ENCODE assay signal across 8 cellular contexts in genomic region chr22:42283288-42284229, GRCh38. TPM values are rescaled to one million over a fixed set of nuclear protein-coding genes. Genes with fewer than 3 reads are reported as not detected.
A peak's percentile ranks its signal among the peaks of the same experiment; 100 is the strongest.
DNase-seq lines count a peak whose midpoint lies in the region; TF ChIP-seq lines count a peak whose summit lies in the region.

No MANE protein-coding gene starts in this region.

- peaks cover 0 to 37% (median 0%) of the 10 kb centered on the region in 11 experiments; a peak in 9 of 22 replicates for H4K20me1 ChIP-seq in BLaER1 treated with 17β-estradiol and CSF1 and Interleukin-3, amounts not matched to agents 10 nM and 100 nM

- peak overlapping the region; percentile 76 to 100 (median 96) for H3K4me2 ChIP-seq in BLaER1 treated with 17β-estradiol and CSF1 and Interleukin-3, amounts not matched to agents 10 nM and 100 nM

- H3K4me3 ChIP-seq in BLaER1 treated with 17β-estradiol and CSF1 and Interleukin-3, amounts not matched to agents 10 nM and 100 nM = peak overlapping the region; percentile 44 to 70 (median 58)
- H3K4me3 ChIP-seq in mucosa of rectum (ENCODE audit: low read length in 2 of 2) (peak overlapping the region; percentile 33 to 59), thymus (ENCODE audit: low read length) (peak overlapping the region; percentile 38), lower leg skin (ENCODE audit: low read depth, poor library complexity, severe bottlenecking) (no peak overlapping the region)

- peak overlapping the region; percentile 50 to 75 (median 66); a peak in 20 of 22 replicates for H3K9ac ChIP-seq in BLaER1 treated with 17β-estradiol and CSF1 and Interleukin-3, amounts not matched to agents 10 nM and 100 nM
- H3K9ac ChIP-seq in mucosa of rectum (ENCODE audit: low read depth in 1 of 2, low read length in 2 of 2) = no peak overlapping the region

- H3K4me1 ChIP-seq in BLaER1 treated with 17β-estradiol and CSF1 and Interleukin-3, amounts not matched to agents 10 nM and 100 nM = peaks cover 33 to 100% (median 98%) of the 10 kb centered on the region in 10 experiments
- H3K4me1 ChIP-seq in mucosa of rectum (ENCODE audit: control insufficient read depth in 2 of 2, insufficient read depth in 2 of 2, low read length in 2 of 2) (peaks cover 22 to 26% of the 10 kb centered on the region in 2 donors), thymus (ENCODE audit: control insufficient read depth, insufficient read depth, low read length) (peaks cover 18% of the 10 kb centered on the region)

- no peaks in the 10 kb centered on the region for H3K9me3 Mint-ChIP-seq in T-helper 2 cell treated with Interferon-gamma antibody and Interleukin-4, amounts not matched to agents 5 μg/mL and 100 μg/mL, for 36 hours
- H3K9me3 Mint-ChIP-seq in dendritic cell treated with granulocyte-macrophage colony-stimulating factor and Interleukin-4, amounts not matched to agents 40 ng/mL and 50 ng/mL, for 4 days = no peaks in the 10 kb centered on the region

- 7% methylated on average over 73 of the region's 73 CpGs for WGBS in thymus
- WGBS in lower leg skin, 2 donors = 12 to 16% methylated on average over 51 to 66 of the region's 73 CpGs

- no peak for TF ChIP-seq POLR2A in lower leg skin (IDR thresholded peaks at IDR 0.05)

- peak overlapping the region; percentile 55 for H3K27ac Mint-ChIP-seq in T-helper 2 cell treated with Interferon-gamma antibody and Interleukin-4, amounts not matched to agents 5 μg/mL and 100 μg/mL, for 36 hours
- H3K27ac Mint-ChIP-seq in dendritic cell treated with granulocyte-macrophage colony-stimulating factor and Interleukin-4, amounts not matched to agents 40 ng/mL and 50 ng/mL, for 4 days = no peak overlapping the region

- TF ChIP-seq CTCF in lower leg skin (IDR thresholded peaks at IDR 0.05) = no peak

- intact Hi-C loops in dendritic cell treated with granulocyte-macrophage colony-stimulating factor and Interleukin-4, amounts not matched to agents 40 ng/mL and 50 ng/mL, for 4 days (cut with micrococcal nuclease) = no loop called here
- intact Hi-C loops in lower leg skin (cut with DNase I; ENCODE audit: low total_unique reads) = no loop called here

- H3K27me3 Mint-ChIP-seq in T-helper 2 cell treated with Interferon-gamma antibody and Interleukin-4, amounts not matched to agents 5 μg/mL and 100 μg/mL, for 36 hours (ENCODE audit: low read depth) = peaks cover 18% of the 10 kb centered on the region
- peaks cover 90% of the 10 kb centered on the region for H3K27me3 Mint-ChIP-seq in dendritic cell treated with granulocyte-macrophage colony-stimulating factor and Interleukin-4, amounts not matched to agents 40 ng/mL and 50 ng/mL, for 4 days

- peak overlapping the region in 9 of 11 experiments; percentile 17 to 44 (median 33); a peak in 11 of 22 replicates for H3K27ac ChIP-seq in BLaER1 treated with 17β-estradiol and CSF1 and Interleukin-3, amounts not matched to agents 10 nM and 100 nM
- H3K27ac ChIP-seq in mucosa of rectum (ENCODE audit: low read depth in 2 of 2, low read length in 2 of 2) (peak overlapping the region; percentile 14 to 48), thymus (ENCODE audit: low read depth) (no peak overlapping the region)

- peaks cover 28% of the 10 kb centered on the region for H3K4me1 Mint-ChIP-seq in T-helper 2 cell treated with Interferon-gamma antibody and Interleukin-4, amounts not matched to agents 5 μg/mL and 100 μg/mL, for 36 hours (ENCODE audit: low read depth)
- peaks cover 14% of the 10 kb centered on the region for H3K4me1 Mint-ChIP-seq in dendritic cell treated with granulocyte-macrophage colony-stimulating factor and Interleukin-4, amounts not matched to agents 40 ng/mL and 50 ng/mL, for 4 days (ENCODE audit: low read depth)

- no peaks in the 10 kb centered on the region for H3K9me3 ChIP-seq in BLaER1 treated with 17β-estradiol and CSF1 and Interleukin-3, amounts not matched to agents 10 nM and 100 nM (replicated peaks in 1 of 11)
- no peaks in the 10 kb centered on the region for H3K9me3 ChIP-seq in mucosa of rectum (ENCODE audit: control insufficient read depth in 2 of 2, low read length in 2 of 2)
- no peaks in the 10 kb centered on the region for H3K9me3 ChIP-seq in thymus (ENCODE audit: control insufficient read depth)

- no peaks in the 10 kb centered on the region for H3K36me3 ChIP-seq in BLaER1 treated with 17β-estradiol and CSF1 and Interleukin-3, amounts not matched to agents 10 nM and 100 nM
- H3K36me3 ChIP-seq in mucosa of rectum (ENCODE audit: control insufficient read depth in 2 of 2, insufficient read depth in 2 of 2, low read length in 2 of 2) = no peaks in the 10 kb centered on the region
- H3K36me3 ChIP-seq in thymus (ENCODE audit: control insufficient read depth, insufficient read depth) = no peaks in the 10 kb centered on the region

- H3K36me3 Mint-ChIP-seq in T-helper 2 cell treated with Interferon-gamma antibody and Interleukin-4, amounts not matched to agents 5 μg/mL and 100 μg/mL, for 36 hours (ENCODE audit: low read depth) = no peaks in the 10 kb centered on the region
- H3K36me3 Mint-ChIP-seq in dendritic cell treated with granulocyte-macrophage colony-stimulating factor and Interleukin-4, amounts not matched to agents 40 ng/mL and 50 ng/mL, for 4 days (ENCODE audit: low read depth) = no peaks in the 10 kb centered on the region

- H3K27me3 ChIP-seq in BLaER1 treated with 17β-estradiol and CSF1 and Interleukin-3, amounts not matched to agents 10 nM and 100 nM = peaks cover 0 to 21% (median 13%) of the 10 kb centered on the region in 11 experiments; a peak in 12 of 22 replicates
- H3K27me3 ChIP-seq in mucosa of rectum (ENCODE audit: control insufficient read depth in 2 of 2, insufficient read depth in 2 of 2, low read length in 2 of 2) (peaks cover 5 to 10% of the 10 kb centered on the region in 2 donors), thymus (ENCODE audit: control insufficient read depth, insufficient read depth) (peaks cover 26% of the 10 kb centered on the region)

- DNase-seq in T-helper 2 cell treated with Interferon-gamma antibody and Interleukin-4, amounts not matched to agents 5 μg/mL and 100 μg/mL, for 36 hours (ENCODE audit: low spot score) = peak; percentile 17
- DNase-seq in NCI-H1694 (lab: John Stamatoyannopoulos, UW) (no peak), COLO829 (ENCODE audit: low spot score) (no peak), lower leg skin (ENCODE audit: low spot score in 2 of 2) (no peak)

- H3K4me3 Mint-ChIP-seq in T-helper 2 cell treated with Interferon-gamma antibody and Interleukin-4, amounts not matched to agents 5 μg/mL and 100 μg/mL, for 36 hours = peak overlapping the region; percentile 63
- H3K4me3 Mint-ChIP-seq in dendritic cell treated with granulocyte-macrophage colony-stimulating factor and Interleukin-4, amounts not matched to agents 40 ng/mL and 50 ng/mL, for 4 days = peak overlapping the region; percentile 35

RNA-seq across cellular contexts. Expression of gene TCF20, which starts 13.1 kb away (rescaled TPM):
- polyA plus RNA-seq in thymus = 9.9 TPM
- 10 to 100 TPM; 51.1 to 62.3 (median 58.4) TPM for total RNA-seq in lower leg skin

Comparison
In these comparisons a context has a peak if more than half of its experiments do, and no peak if none do; other contexts are left out.
1. H3K9ac ChIP-seq: peak in BLaER1 treated with 17β-estradiol and CSF1 and Interleukin-3, amounts not matched to agents 10 nM and 100 nM (11 of 11); none in mucosa of rectum (0 of 2).